In the genomic region with DNA sequence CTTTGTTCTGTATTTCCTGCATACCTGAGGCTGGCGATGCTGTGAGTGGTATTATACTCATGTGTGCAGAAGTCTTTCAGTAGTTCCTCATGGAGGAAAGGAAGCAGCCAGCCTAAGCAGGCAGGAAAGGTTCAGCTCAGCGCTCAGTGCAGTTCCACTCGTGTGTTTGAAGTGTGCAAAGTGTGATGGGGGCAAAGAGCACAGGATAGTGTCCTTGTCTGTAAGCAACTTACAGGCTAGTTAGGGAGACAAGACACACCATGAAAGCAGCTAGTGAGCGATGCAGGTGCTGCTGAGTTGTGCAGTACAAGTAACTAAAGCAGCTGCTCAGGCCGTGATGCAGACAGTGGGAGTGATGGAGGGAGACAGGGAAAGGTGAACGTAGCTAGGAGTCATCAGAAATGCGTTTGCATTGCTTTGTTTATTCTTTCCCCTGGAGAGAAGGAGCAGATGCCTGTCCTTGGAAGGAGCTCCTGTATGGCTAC, we compare ENCODE assay signal across 21 cellular contexts.
"Had no signal": no experiment of that assay in that cellular context is flagged by ENCODE, and none has a peak within 500 bp of the region (broad histone marks: within the 10 kb centered on the region; RNA-seq: fewer than 3 reads in every experiment).

No MANE protein-coding gene starts in this region.

- H3K27ac ChIP-seq: esophagus squamous epithelium, right atrium auricular region, skin epidermis, upper lobe of left lung had no signal

- H3K4me1 ChIP-seq: upper lobe of left lung had no signal

- H3K4me1 Mint-ChIP-seq: activated B cell treated with CpG ODN at 0.5 μM for 24 hours, nephron had no signal

- ATAC-seq: activated naive CD8-positive, alpha-beta T cell treated with anti-CD3 and anti-CD28 coated beads, Interleukin-2, amount 50 U/mL, for 24 hours; activated T-helper 17 cell treated with anti-CD3 and anti-CD28 coated beads, Interleukin-2, amount 50 U/mL, for 72 hours had no signal

- H3K27ac Mint-ChIP-seq: activated B cell treated with CpG ODN at 0.5 μM for 24 hours; activated naive CD4-positive, alpha-beta T cell treated with anti-CD3 and anti-CD28 coated beads for 36 hours; activated naive CD8-positive, alpha-beta T cell treated with anti-CD3 and anti-CD28 coated beads, Interleukin-2, amount 50 U/mL, for 24 hours; activated T-helper 17 cell treated with anti-CD3 and anti-CD28 coated beads, Interleukin-2, amount 50 U/mL, for 72 hours; progenitor cell of endocrine pancreas; T-helper 1 cell treated with Interleukin-12 subunit alpha and Interleukin-12 subunit beta and Interleukin-4 antibody, amounts not matched to agents 30 μg/mL and 1 μg/mL, for 36 hours had no signal

- H3K4me3 Mint-ChIP-seq: activated B cell treated with CpG ODN at 0.5 μM for 24 hours; activated naive CD4-positive, alpha-beta T cell treated with anti-CD3 and anti-CD28 coated beads for 36 hours; activated naive CD8-positive, alpha-beta T cell treated with anti-CD3 and anti-CD28 coated beads, Interleukin-2, amount 50 U/mL, for 24 hours; activated T-helper 17 cell treated with anti-CD3 and anti-CD28 coated beads, Interleukin-2, amount 50 U/mL, for 72 hours; nephron; T-helper 1 cell treated with Interleukin-12 subunit alpha and Interleukin-12 subunit beta and Interleukin-4 antibody, amounts not matched to agents 30 μg/mL and 1 μg/mL, for 36 hours had no signal

- DNase-seq: activated B cell treated with CpG ODN at 0.5 μM for 24 hours; activated CD4-positive, alpha-beta T cell treated with anti-CD3 and anti-CD28 coated beads for 48 hours; activated naive CD4-positive, alpha-beta T cell treated with anti-CD3 and anti-CD28 coated beads for 36 hours; activated naive CD8-positive, alpha-beta T cell treated with anti-CD3 and anti-CD28 coated beads, Interleukin-2, amount 50 U/mL, for 24 hours; aorta; esophagus squamous epithelium; hippocampal formation; kidney glomerular epithelial cell; occipital lobe; stimulated activated CD4-positive, alpha-beta T cell treated with anti-CD3 and anti-CD28 coated beads, Interleukin-15, amount 100 ng/mL, for 24 hours; stimulated activated CD4-positive, alpha-beta T cell treated with anti-CD3 and anti-CD28 coated beads, Interleukin-4, amount 100 ng/mL, for 24 hours; stimulated activated naive CD4-positive, alpha-beta T cell; substantia nigra; upper lobe of left lung had no signal

- H3K27me3 ChIP-seq: dorsolateral prefrontal cortex, esophagus squamous epithelium, right atrium auricular region, upper lobe of left lung had no signal

- H3K27me3 Mint-ChIP-seq: activated naive CD8-positive, alpha-beta T cell treated with anti-CD3 and anti-CD28 coated beads, Interleukin-2, amount 50 U/mL, for 24 hours; activated T-helper 17 cell treated with anti-CD3 and anti-CD28 coated beads, Interleukin-2, amount 50 U/mL, for 72 hours had no signal

- H3K9me3 Mint-ChIP-seq: activated B cell treated with CpG ODN at 0.5 μM for 24 hours; activated naive CD4-positive, alpha-beta T cell treated with anti-CD3 and anti-CD28 coated beads for 36 hours; activated naive CD8-positive, alpha-beta T cell treated with anti-CD3 and anti-CD28 coated beads, Interleukin-2, amount 50 U/mL, for 24 hours; activated T-helper 17 cell treated with anti-CD3 and anti-CD28 coated beads, Interleukin-2, amount 50 U/mL, for 72 hours; nephron; T-helper 1 cell treated with Interleukin-12 subunit alpha and Interleukin-12 subunit beta and Interleukin-4 antibody, amounts not matched to agents 30 μg/mL and 1 μg/mL, for 36 hours had no signal
